Comparison of ENCODE assay signal across 18 cellular contexts in the genomic region with DNA sequence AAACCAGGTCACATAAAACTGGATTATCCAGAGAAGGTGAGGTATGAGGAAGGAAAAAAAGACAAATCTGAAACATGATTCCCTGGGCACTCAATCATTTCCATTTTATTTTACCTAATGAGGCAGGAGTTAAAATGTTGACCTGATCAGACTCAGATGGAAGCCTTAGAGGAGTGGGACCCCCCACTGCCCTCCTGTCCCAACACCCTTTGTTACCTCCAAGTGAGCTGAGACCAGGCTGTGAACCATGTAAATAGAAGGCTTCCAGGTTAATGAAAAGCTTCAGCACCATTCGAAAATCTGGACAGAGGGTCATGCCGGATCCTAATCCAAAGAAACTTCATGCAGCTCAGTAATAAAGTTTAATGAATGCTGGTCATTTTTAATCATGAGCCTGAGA.
DNase-seq lines count a peak whose midpoint lies in the region; ATAC-seq and TF ChIP-seq lines count a peak whose summit lies in the region.
"Had no signal": no experiment of that assay in that cellular context is flagged by ENCODE, and none has a peak within 500 bp of the region (broad histone marks: within the 10 kb centered on the region; RNA-seq: fewer than 3 reads in every experiment).

No MANE protein-coding gene starts in this region.

- H3K4me2 ChIP-seq in neuronal stem cell (ENCODE audit: insufficient read depth, low read length, poor library complexity, severe bottlenecking) = no peak overlapping the region
- H3K4me2 ChIP-seq: BLaER1 had no signal

- H3K14ac ChIP-seq in neuronal stem cell (ENCODE audit: low read length) = no peak overlapping the region

- peak; percentile 8 for DNase-seq in NCI-H146 (lab: John Stamatoyannopoulos, UW)
- DNase-seq in NCI-H146 treated with DMSO at 0.1 percent for 48 hours (lab: John Stamatoyannopoulos, UW; ENCODE audit: unreplicated experiment) = no peak
- peak; percentile 77 for DNase-seq in endodermal cell
- DNase-seq in neuronal stem cell (ENCODE audit: low spot score) = peak; percentile 18
- no peak for DNase-seq in NCI-H1930 (lab: John Stamatoyannopoulos, UW)
- DNase-seq in UCSD-AML1 (lab: John Stamatoyannopoulos, UW; ENCODE audit: unreplicated experiment) = no peak
- DNase-seq: 8988T; AML-193; Calu3; CD4-positive, CD25-positive, alpha-beta regulatory T cell; DMS 273 treated with DMSO at 0.1 percent for 48 hours; DMS79; HCEC 1CT had no signal

- no peak overlapping the region for H2BK12ac ChIP-seq in neuronal stem cell (ENCODE audit: low read length)

- H2AK5ac ChIP-seq in neuronal stem cell (ENCODE audit: low read depth, low read length) = no peak overlapping the region

- no peak for ATAC-seq in GM21367 (IDR thresholded peaks at IDR 0.05; ENCODE audit: unreplicated experiment)
- ATAC-seq: GM12878 had no signal

- H3K23ac ChIP-seq in neuronal stem cell (ENCODE audit: low read depth, low read length, poor library complexity) = no peak overlapping the region

- no peak overlapping the region; the same call in 1 of the 2 replicates for H3K27ac ChIP-seq in HEK293 (ENCODE audit: extremely low read depth, low read depth, low read length)
- H3K27ac ChIP-seq in endodermal cell (ENCODE audit: low read depth, low read length) = no peak overlapping the region
- H3K27ac ChIP-seq in neuronal stem cell (replicated peaks; ENCODE audit: low read length) = no peak overlapping the region
- H3K27ac ChIP-seq: BLaER1, HL-60 had no signal

- H3K9me3 Mint-ChIP-seq in endodermal cell = no peaks in the 10 kb centered on the region

- no peak overlapping the region for H2BK120ac ChIP-seq in neuronal stem cell (ENCODE audit: low read depth, low read length)

- H3K4me3 ChIP-seq in HEK293 (ENCODE audit: low read depth, low read length) (no peak overlapping the region), endodermal cell (ENCODE audit: low read length) (peak overlapping the region; percentile 57), neuronal stem cell (ENCODE audit: low read length in 2 of 2) (no peak overlapping the region)
- H3K4me3 ChIP-seq: BLaER1, GM12878 had no signal

- H2AFZ ChIP-seq in neuronal stem cell (ENCODE audit: low read length) = no peak overlapping the region

- peaks cover 10% of the 10 kb centered on the region for H3K4me1 ChIP-seq in HEK293 (ENCODE audit: control insufficient read depth, insufficient read depth, low read length)
- H3K4me1 ChIP-seq in endodermal cell (ENCODE audit: control insufficient read depth, insufficient read depth, low read length) = peaks cover 17% of the 10 kb centered on the region
- H3K4me1 ChIP-seq in neuronal stem cell (ENCODE audit: control insufficient read depth in 2 of 2, insufficient read depth in 1 of 2, low read depth in 1 of 2, low read length in 2 of 2) = peaks cover 0 to 5% of the 10 kb centered on the region in 2 donors
- H3K4me1 ChIP-seq: BLaER1 had no signal

- H3K36me3 ChIP-seq in HEK293 (ENCODE audit: control insufficient read depth in 2 of 2, insufficient read depth in 1 of 2, low read length in 2 of 2) (no peaks in the 10 kb centered on the region), endodermal cell (ENCODE audit: control insufficient read depth, insufficient read depth, low read length) (no peaks in the 10 kb centered on the region), neuronal stem cell (replicated peaks in 1 of 2; ENCODE audit: control insufficient read depth in 2 of 2, insufficient read depth in 2 of 2, low read length in 2 of 2) (no peaks in the 10 kb centered on the region)
- H3K36me3 ChIP-seq: BLaER1 had no signal

- H3K9ac ChIP-seq in endodermal cell (ENCODE audit: extremely low read depth, low read length, poor library complexity, severe bottlenecking) = no peak overlapping the region
- H3K9ac ChIP-seq in neuronal stem cell (ENCODE audit: low read depth, low read length, poor library complexity) = no peak overlapping the region
- H3K9ac ChIP-seq: BLaER1 had no signal

- H3K4ac ChIP-seq in neuronal stem cell (ENCODE audit: low read length) = no peak overlapping the region

- H3K27me3 ChIP-seq in endodermal cell (ENCODE audit: control insufficient read depth, insufficient read depth, low read length, poor library complexity, severe bottlenecking) = no peaks in the 10 kb centered on the region
- no peaks in the 10 kb centered on the region for H3K27me3 ChIP-seq in neuronal stem cell (ENCODE audit: control insufficient read depth in 3 of 3, insufficient read depth in 3 of 3, low read depth in 1 of 3, low read length in 3 of 3)
- H3K27me3 ChIP-seq: BLaER1 had no signal

- no peaks in the 10 kb centered on the region for H3K27me3 Mint-ChIP-seq in endodermal cell (ENCODE audit: insufficient read depth)
- H3K27me3 Mint-ChIP-seq: CD4-positive, CD25-positive, alpha-beta regulatory T cell had no signal

- no peaks in the 10 kb centered on the region for H3K36me3 Mint-ChIP-seq in endodermal cell (ENCODE audit: low read depth)
- H3K36me3 Mint-ChIP-seq: CD4-positive, CD25-positive, alpha-beta regulatory T cell had no signal

- no peak overlapping the region for H3K18ac ChIP-seq in neuronal stem cell (ENCODE audit: low read length)

- H3K4me1 Mint-ChIP-seq in endodermal cell = peaks cover 10% of the 10 kb centered on the region
- H3K4me1 Mint-ChIP-seq: CD4-positive, CD25-positive, alpha-beta regulatory T cell had no signal

- no peak for TF ChIP-seq CTCF in HEK293 (tag by site-specific recombination; IDR thresholded peaks at IDR 0.05)
- no peak for TF ChIP-seq CTCF in endodermal cell (conservative IDR thresholded peaks at IDR 0.05)

- H3K79me1 ChIP-seq in neuronal stem cell (ENCODE audit: low read depth, low read length) = no peaks in the 10 kb centered on the region

- H3K4me3 Mint-ChIP-seq in endodermal cell = peak overlapping the region; percentile 39
- H3K4me3 Mint-ChIP-seq: CD4-positive, CD25-positive, alpha-beta regulatory T cell had no signal

- H3K27ac Mint-ChIP-seq in endodermal cell = peak overlapping the region; percentile 48
- H3K27ac Mint-ChIP-seq: CD4-positive, CD25-positive, alpha-beta regulatory T cell had no signal

- H2BK5ac ChIP-seq in neuronal stem cell (ENCODE audit: low read length) = no peak overlapping the region

- no peak overlapping the region for H4K91ac ChIP-seq in neuronal stem cell (ENCODE audit: low read depth, low read length, poor library complexity)

- H2BK15ac ChIP-seq in neuronal stem cell (ENCODE audit: low read length) = no peak overlapping the region

- CTCF ChIA-PET in HEK293 (lab: Yijun Ruan, JAX) = no interaction called here

- no peaks in the 10 kb centered on the region for H3K9me3 ChIP-seq in HEK293 (ENCODE audit: control insufficient read depth, insufficient read depth, low read depth, low read length)
- H3K9me3 ChIP-seq in endodermal cell (ENCODE audit: control insufficient read depth, low read length) = no peaks in the 10 kb centered on the region
- no peaks in the 10 kb centered on the region for H3K9me3 ChIP-seq in neuronal stem cell (replicated peaks in 1 of 2; ENCODE audit: control insufficient read depth in 2 of 2, insufficient read depth in 1 of 2, low read depth in 1 of 2, low read length in 2 of 2)
- H3K9me3 ChIP-seq: BLaER1 had no signal

- POLR2A ChIA-PET in HEK293 (lab: Yijun Ruan, JAX) = no interaction called here

- H4K8ac ChIP-seq in neuronal stem cell (ENCODE audit: low read depth, low read length) = no peak overlapping the region

- WGBS in endodermal cell (ENCODE audit: insufficient coverage in 1 of 2, insufficient read length in 1 of 2), 2 experiments = 57 to 58% methylated on average over 2 of the region's 2 CpGs
- no CpG with 5 or more reads among the region's 2 CpGs for WGBS in neuronal stem cell (ENCODE audit: extremely low coverage in 2 of 2, insufficient read length in 2 of 2, insufficient replicate concordance in 1 of 2), 2 donors

TF ChIP-seq in HEK293, 187 proteins besides CTCF, POLR2A, EP300 and RAD21 (continues in another document):
- peak; percentile 60 for TF ChIP-seq GLIS1 (tag by site-specific recombination; IDR thresholded peaks at IDR 0.05)
- no peak for TF ChIP-seq WT1 (tag by site-specific recombination; IDR thresholded peaks at IDR 0.05)
- TF ChIP-seq, protein P1, sequence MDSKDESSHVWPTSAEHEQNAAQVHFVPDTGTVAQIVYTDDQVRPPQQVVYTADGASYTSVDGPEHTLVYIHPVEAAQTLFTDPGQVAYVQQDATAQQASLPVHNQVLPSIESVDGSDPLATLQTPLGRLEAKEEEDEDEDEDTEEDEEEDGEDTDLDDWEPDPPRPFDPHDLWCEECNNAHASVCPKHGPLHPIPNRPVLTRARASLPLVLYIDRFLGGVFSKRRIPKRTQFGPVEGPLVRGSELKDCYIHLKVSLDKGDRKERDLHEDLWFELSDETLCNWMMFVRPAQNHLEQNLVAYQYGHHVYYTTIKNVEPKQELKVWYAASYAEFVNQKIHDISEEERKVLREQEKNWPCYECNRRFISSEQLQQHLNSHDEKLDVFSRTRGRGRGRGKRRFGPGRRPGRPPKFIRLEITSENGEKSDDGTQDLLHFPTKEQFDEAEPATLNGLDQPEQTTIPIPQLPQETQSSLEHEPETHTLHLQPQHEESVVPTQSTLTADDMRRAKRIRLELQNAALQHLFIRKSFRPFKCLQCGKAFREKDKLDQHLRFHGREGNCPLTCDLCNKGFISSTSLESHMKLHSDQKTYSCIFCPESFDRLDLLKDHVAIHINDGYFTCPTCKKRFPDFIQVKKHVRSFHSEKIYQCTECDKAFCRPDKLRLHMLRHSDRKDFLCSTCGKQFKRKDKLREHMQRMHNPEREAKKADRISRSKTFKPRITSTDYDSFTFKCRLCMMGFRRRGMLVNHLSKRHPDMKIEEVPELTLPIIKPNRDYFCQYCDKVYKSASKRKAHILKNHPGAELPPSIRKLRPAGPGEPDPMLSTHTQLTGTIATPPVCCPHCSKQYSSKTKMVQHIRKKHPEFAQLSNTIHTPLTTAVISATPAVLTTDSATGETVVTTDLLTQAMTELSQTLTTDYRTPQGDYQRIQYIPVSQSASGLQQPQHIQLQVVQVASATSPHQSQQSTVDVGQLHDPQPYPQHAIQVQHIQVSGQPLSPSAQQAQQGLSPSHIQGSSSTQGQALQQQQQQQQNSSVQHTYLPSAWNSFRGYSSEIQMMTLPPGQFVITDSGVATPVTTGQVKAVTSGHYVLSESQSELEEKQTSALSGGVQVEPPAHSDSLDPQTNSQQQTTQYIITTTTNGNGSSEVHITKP (tag by site-specific recombination; IDR thresholded peaks at IDR 0.05) = 0 out of 2 replicates have a peak, but pooled peaks have one; percentile 22

Comparison
In these comparisons a context has a peak if more than half of its experiments do, and no peak if none do; other contexts are left out.
1. DNase-seq: peak in NCI-H146 (single experiment), endodermal cell (single experiment) and neuronal stem cell (single experiment); none in NCI-H146 treated with DMSO at 0.1 percent for 48 hours (single experiment), NCI-H1930 (0 of 2) and UCSD-AML1 (single experiment).